ENCODE assay signal across 8 cellular contexts in genomic region chr3:143084856-143085731, GRCh38. TPM values are rescaled to one million over a fixed set of nuclear protein-coding genes. Genes with fewer than 3 reads are reported as not detected.
DNase-seq lines count a peak whose midpoint lies in the region; ATAC-seq lines count a peak whose summit lies in the region.

No MANE protein-coding gene starts in this region.

- DNase-seq in OCI-M2 (lab: John Stamatoyannopoulos, UW; ENCODE audit: unreplicated experiment) (peak; percentile 77), iPS-NIHi11 (ENCODE audit: low spot score) (peak; percentile 47), DMS 273 treated with DMSO at 0.1 percent for 48 hours (lab: John Stamatoyannopoulos, UW) (no peak), G401 (ENCODE audit: low spot score) (no peak), DMS114 treated with DMSO at 0.1 percent for 48 hours (lab: John Stamatoyannopoulos, UW; ENCODE audit: unreplicated experiment) (no peak), midbrain (lab: John Stamatoyannopoulos, UW) (no peak)

- ATAC-seq in GM18861 (IDR thresholded peaks at IDR 0.05; ENCODE audit: unreplicated experiment) (peak; percentile 63), HG02798 (IDR thresholded peaks at IDR 0.05; ENCODE audit: poor library complexity, unreplicated experiment) (peak; percentile 51)

- in situ Hi-C loops in G401 (cut with HindIII; ENCODE audit: low sequenced_read_pairs): no loop called here

RNA-seq across cellular contexts. Expression of gene CHST2, which starts 34.5 kb away (rescaled TPM):
- total RNA-seq in G401 (2014; rRNA removed; shearing (Covaris generic)): 3.5 and 4.7 TPM in 2 replicates

Comparison
In these comparisons a context has a peak if more than half of its experiments do, and no peak if none do; other contexts are left out.
1. DNase-seq: peak in OCI-M2 (single experiment) and iPS-NIHi11 (single experiment); none in DMS 273 treated with DMSO at 0.1 percent for 48 hours (single experiment), G401 (single experiment), DMS114 treated with DMSO at 0.1 percent for 48 hours (single experiment) and midbrain (single experiment).